1 cellular context compared by ENCODE assay signal in the genomic region with DNA sequence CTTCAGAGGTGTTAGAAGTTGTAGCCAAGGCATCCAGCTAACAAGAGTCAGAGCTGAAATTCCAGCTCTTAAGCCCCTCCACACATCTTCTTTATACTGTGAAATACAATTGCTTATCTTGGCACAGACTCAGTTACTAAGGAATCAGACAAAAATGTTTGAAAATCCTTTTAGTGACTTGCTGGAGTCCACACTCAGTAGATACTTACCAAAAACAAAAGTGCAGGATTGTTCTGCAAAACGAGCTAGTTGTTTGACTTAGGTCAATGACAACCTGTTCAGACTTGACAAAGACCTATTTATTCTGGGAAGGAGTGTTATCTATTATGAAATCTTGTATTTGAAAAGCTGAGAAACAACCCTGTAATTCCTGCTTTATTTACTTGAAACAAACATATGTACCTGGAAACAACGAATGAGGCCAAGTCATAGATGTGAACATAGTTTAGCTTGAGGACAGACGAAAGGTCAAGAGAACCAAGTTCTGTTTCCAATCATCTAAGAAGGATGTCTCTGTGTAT.
TF ChIP-seq lines count a peak whose summit lies in the region.

No MANE protein-coding gene starts in this region.

TF ChIP-seq in HepG2, 621 proteins besides CTCF, POLR2A, EP300 and RAD21 (continued from another document and continues in another):
- TF ChIP-seq PPARG (CRISPR knock-in tag; conservative IDR thresholded peaks at IDR 0.05) (0 out of 2 replicates have a peak, but pooled peaks have one; percentile 40), NBN (conservative IDR thresholded peaks at IDR 0.05) (no peak), ASH2L (IDR thresholded peaks at IDR 0.05; ENCODE audit: insufficient read length, low read depth, low read length) (peak; percentile 25), GATAD1 (CRISPR knock-in tag; IDR thresholded peaks at IDR 0.05) (no peak), MIER3 (CRISPR knock-in tag; IDR thresholded peaks at IDR 0.05; ENCODE audit: borderline replicate concordance) (0 out of 2 replicates have a peak, but pooled peaks have one; percentile 57), HMG20B (CRISPR knock-in tag; conservative IDR thresholded peaks at IDR 0.05) (peak; percentile 84), THAP11 (CRISPR knock-in tag; IDR thresholded peaks at IDR 0.05) (peak; percentile 49; the same call in 1 of the 2 replicates), MYC (CRISPR knock-in tag; IDR thresholded peaks at IDR 0.05; ENCODE audit: borderline replicate concordance) (no peak), ZNF546 (CRISPR knock-in tag; conservative IDR thresholded peaks at IDR 0.05) (no peak), ISL2 (CRISPR knock-in tag; IDR thresholded peaks at IDR 0.05) (peak; percentile 41; the same call in 1 of the 2 replicates), FOXP1 (IDR thresholded peaks at IDR 0.05) (peak; percentile 49; the same call in 1 of the 2 replicates), FOXP1 (CRISPR knock-in tag; IDR thresholded peaks at IDR 0.05) (peak; percentile 83), KLF11 (CRISPR knock-in tag; IDR thresholded peaks at IDR 0.05) (no peak), HDAC2 (CRISPR knock-in tag; IDR thresholded peaks at IDR 0.05) (peak; percentile 64), ZNF703 (CRISPR knock-in tag; IDR thresholded peaks at IDR 0.05; ENCODE audit: borderline replicate concordance) (0 out of 2 replicates have a peak, but pooled peaks have one; percentile 59), ZNF441 (CRISPR knock-in tag; IDR thresholded peaks at IDR 0.05; ENCODE audit: borderline replicate concordance) (no peak), HHEX (CRISPR knock-in tag; IDR thresholded peaks at IDR 0.05) (peak; percentile 97), NCOR1 (IDR thresholded peaks at IDR 0.05; ENCODE audit: borderline replicate concordance, low read length) (peak; percentile 53; the same call in 1 of the 2 replicates), ELF3 (CRISPR knock-in tag; IDR thresholded peaks at IDR 0.05) (0 out of 2 replicates have a peak, but pooled peaks have one; percentile 20), ZNF274 (CRISPR knock-in tag; IDR thresholded peaks at IDR 0.05) (no peak), NR2F1 (CRISPR knock-in tag; IDR thresholded peaks at IDR 0.05) (0 out of 4 replicates have a peak, but pooled peaks of 1 of the 2 experiments have one; percentile 53), ZBTB3 (CRISPR knock-in tag; IDR thresholded peaks at IDR 0.05; ENCODE audit: borderline replicate concordance, low read depth) (no peak), HMG20A (CRISPR knock-in tag; IDR thresholded peaks at IDR 0.05; ENCODE audit: borderline replicate concordance) (peak; percentile 91), TBX2 (CRISPR knock-in tag; IDR thresholded peaks at IDR 0.05; ENCODE audit: borderline replicate concordance) (peak; percentile 79), DMAP1 (CRISPR knock-in tag; IDR thresholded peaks at IDR 0.05) (no peak), KLF16 (CRISPR knock-in tag; IDR thresholded peaks at IDR 0.05) (peak in 1 of 2 experiments; percentile 58; a peak in 1 of 4 replicates), SOX5 (CRISPR knock-in tag; IDR thresholded peaks at IDR 0.05; ENCODE audit: borderline replicate concordance) (peak; percentile 82), FOXA1 (IDR thresholded peaks at IDR 0.05) (peak; percentile 61), FOXA1 (CRISPR knock-in tag; IDR thresholded peaks at IDR 0.05) (peak; percentile 83), CREM (IDR thresholded peaks at IDR 0.05) (peak; percentile 54; the same call in 1 of the 2 replicates), CREM (CRISPR knock-in tag; IDR thresholded peaks at IDR 0.05) (no peak), CEBPG (CRISPR knock-in tag; IDR thresholded peaks at IDR 0.05) (peak; percentile 40; the same call in 1 of the 2 replicates), NCOA2 (CRISPR knock-in tag; IDR thresholded peaks at IDR 0.05) (peak; percentile 71)
- TF ChIP-seq, protein P1, sequence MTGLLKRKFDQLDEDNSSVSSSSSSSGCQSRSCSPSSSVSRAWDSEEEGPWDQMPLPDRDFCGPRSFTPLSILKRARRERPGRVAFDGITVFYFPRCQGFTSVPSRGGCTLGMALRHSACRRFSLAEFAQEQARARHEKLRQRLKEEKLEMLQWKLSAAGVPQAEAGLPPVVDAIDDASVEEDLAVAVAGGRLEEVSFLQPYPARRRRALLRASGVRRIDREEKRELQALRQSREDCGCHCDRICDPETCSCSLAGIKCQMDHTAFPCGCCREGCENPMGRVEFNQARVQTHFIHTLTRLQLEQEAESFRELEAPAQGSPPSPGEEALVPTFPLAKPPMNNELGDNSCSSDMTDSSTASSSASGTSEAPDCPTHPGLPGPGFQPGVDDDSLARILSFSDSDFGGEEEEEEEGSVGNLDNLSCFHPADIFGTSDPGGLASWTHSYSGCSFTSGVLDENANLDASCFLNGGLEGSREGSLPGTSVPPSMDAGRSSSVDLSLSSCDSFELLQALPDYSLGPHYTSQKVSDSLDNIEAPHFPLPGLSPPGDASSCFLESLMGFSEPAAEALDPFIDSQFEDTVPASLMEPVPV (CRISPR knock-in tag; IDR thresholded peaks at IDR 0.05) = no peak
- TF ChIP-seq, protein P2, sequence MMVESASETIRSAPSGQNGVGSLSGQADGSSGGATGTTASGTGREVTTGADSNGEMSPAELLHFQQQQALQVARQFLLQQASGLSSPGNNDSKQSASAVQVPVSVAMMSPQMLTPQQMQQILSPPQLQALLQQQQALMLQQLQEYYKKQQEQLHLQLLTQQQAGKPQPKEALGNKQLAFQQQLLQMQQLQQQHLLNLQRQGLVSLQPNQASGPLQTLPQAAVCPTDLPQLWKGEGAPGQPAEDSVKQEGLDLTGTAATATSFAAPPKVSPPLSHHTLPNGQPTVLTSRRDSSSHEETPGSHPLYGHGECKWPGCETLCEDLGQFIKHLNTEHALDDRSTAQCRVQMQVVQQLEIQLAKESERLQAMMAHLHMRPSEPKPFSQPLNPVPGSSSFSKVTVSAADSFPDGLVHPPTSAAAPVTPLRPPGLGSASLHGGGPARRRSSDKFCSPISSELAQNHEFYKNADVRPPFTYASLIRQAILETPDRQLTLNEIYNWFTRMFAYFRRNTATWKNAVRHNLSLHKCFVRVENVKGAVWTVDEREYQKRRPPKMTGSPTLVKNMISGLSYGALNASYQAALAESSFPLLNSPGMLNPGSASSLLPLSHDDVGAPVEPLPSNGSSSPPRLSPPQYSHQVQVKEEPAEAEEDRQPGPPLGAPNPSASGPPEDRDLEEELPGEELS (CRISPR knock-in tag; IDR thresholded peaks at IDR 0.05) = peak; percentile 54; the same call in 1 of the 2 replicates
- TF ChIP-seq, protein P3, sequence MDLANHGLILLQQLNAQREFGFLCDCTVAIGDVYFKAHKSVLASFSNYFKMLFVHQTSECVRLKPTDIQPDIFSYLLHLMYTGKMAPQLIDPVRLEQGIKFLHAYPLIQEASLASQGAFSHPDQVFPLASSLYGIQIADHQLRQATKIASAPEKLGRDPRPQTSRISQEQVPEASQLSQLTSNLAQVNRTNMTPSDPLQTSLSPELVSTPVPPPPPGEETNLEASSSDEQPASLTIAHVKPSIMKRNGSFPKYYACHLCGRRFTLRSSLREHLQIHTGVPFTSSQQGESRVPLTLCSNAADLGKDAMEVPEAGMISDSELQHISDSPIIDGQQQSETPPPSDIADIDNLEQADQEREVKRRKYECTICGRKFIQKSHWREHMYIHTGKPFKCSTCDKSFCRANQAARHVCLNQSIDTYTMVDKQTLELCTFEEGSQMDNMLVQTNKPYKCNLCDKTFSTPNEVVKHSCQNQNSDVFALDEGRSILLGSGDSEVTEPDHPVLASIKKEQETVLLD (CRISPR knock-in tag; IDR thresholded peaks at IDR 0.05; ENCODE audit: low read depth) = no peak
- TF ChIP-seq, protein P4, sequence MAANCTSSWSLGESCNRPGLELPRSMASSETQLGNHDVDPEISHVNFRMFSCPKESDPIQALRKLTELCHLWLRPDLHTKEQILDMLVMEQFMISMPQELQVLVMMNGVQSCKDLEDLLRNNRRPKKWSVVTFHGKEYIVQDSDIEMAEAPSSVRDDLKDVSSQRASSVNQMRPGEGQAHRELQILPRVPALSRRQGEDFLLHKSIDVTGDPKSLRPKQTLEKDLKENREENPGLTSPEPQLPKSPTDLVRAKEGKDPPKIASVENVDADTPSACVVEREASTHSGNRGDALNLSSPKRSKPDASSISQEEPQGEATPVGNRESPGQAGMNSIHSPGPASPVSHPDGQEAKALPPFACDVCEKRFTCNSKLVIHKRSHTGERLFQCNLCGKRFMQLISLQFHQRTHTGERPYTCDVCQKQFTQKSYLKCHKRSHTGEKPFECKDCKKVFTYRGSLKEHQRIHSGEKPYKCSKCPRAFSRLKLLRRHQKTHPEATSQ (CRISPR knock-in tag; IDR thresholded peaks at IDR 0.05; ENCODE audit: borderline replicate concordance) = no peak
- TF ChIP-seq, protein P5, sequence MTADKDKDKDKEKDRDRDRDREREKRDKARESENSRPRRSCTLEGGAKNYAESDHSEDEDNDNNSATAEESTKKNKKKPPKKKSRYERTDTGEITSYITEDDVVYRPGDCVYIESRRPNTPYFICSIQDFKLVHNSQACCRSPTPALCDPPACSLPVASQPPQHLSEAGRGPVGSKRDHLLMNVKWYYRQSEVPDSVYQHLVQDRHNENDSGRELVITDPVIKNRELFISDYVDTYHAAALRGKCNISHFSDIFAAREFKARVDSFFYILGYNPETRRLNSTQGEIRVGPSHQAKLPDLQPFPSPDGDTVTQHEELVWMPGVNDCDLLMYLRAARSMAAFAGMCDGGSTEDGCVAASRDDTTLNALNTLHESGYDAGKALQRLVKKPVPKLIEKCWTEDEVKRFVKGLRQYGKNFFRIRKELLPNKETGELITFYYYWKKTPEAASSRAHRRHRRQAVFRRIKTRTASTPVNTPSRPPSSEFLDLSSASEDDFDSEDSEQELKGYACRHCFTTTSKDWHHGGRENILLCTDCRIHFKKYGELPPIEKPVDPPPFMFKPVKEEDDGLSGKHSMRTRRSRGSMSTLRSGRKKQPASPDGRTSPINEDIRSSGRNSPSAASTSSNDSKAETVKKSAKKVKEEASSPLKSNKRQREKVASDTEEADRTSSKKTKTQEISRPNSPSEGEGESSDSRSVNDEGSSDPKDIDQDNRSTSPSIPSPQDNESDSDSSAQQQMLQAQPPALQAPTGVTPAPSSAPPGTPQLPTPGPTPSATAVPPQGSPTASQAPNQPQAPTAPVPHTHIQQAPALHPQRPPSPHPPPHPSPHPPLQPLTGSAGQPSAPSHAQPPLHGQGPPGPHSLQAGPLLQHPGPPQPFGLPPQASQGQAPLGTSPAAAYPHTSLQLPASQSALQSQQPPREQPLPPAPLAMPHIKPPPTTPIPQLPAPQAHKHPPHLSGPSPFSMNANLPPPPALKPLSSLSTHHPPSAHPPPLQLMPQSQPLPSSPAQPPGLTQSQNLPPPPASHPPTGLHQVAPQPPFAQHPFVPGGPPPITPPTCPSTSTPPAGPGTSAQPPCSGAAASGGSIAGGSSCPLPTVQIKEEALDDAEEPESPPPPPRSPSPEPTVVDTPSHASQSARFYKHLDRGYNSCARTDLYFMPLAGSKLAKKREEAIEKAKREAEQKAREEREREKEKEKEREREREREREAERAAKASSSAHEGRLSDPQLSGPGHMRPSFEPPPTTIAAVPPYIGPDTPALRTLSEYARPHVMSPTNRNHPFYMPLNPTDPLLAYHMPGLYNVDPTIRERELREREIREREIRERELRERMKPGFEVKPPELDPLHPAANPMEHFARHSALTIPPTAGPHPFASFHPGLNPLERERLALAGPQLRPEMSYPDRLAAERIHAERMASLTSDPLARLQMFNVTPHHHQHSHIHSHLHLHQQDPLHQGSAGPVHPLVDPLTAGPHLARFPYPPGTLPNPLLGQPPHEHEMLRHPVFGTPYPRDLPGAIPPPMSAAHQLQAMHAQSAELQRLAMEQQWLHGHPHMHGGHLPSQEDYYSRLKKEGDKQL (CRISPR knock-in tag; IDR thresholded peaks at IDR 0.05; ENCODE audit: low read depth) = peak; percentile 97
- TF ChIP-seq, protein P6, sequence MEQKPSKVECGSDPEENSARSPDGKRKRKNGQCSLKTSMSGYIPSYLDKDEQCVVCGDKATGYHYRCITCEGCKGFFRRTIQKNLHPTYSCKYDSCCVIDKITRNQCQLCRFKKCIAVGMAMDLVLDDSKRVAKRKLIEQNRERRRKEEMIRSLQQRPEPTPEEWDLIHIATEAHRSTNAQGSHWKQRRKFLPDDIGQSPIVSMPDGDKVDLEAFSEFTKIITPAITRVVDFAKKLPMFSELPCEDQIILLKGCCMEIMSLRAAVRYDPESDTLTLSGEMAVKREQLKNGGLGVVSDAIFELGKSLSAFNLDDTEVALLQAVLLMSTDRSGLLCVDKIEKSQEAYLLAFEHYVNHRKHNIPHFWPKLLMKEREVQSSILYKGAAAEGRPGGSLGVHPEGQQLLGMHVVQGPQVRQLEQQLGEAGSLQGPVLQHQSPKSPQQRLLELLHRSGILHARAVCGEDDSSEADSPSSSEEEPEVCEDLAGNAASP (CRISPR knock-in tag; IDR thresholded peaks at IDR 0.05; ENCODE audit: borderline replicate concordance) = peak; percentile 79; the same call in 1 of the 2 replicates
- TF ChIP-seq, protein P7, sequence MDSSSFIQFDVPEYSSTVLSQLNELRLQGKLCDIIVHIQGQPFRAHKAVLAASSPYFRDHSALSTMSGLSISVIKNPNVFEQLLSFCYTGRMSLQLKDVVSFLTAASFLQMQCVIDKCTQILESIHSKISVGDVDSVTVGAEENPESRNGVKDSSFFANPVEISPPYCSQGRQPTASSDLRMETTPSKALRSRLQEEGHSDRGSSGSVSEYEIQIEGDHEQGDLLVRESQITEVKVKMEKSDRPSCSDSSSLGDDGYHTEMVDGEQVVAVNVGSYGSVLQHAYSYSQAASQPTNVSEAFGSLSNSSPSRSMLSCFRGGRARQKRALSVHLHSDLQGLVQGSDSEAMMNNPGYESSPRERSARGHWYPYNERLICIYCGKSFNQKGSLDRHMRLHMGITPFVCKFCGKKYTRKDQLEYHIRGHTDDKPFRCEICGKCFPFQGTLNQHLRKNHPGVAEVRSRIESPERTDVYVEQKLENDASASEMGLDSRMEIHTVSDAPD (CRISPR knock-in tag; IDR thresholded peaks at IDR 0.05) = no peak
- TF ChIP-seq, protein P8, sequence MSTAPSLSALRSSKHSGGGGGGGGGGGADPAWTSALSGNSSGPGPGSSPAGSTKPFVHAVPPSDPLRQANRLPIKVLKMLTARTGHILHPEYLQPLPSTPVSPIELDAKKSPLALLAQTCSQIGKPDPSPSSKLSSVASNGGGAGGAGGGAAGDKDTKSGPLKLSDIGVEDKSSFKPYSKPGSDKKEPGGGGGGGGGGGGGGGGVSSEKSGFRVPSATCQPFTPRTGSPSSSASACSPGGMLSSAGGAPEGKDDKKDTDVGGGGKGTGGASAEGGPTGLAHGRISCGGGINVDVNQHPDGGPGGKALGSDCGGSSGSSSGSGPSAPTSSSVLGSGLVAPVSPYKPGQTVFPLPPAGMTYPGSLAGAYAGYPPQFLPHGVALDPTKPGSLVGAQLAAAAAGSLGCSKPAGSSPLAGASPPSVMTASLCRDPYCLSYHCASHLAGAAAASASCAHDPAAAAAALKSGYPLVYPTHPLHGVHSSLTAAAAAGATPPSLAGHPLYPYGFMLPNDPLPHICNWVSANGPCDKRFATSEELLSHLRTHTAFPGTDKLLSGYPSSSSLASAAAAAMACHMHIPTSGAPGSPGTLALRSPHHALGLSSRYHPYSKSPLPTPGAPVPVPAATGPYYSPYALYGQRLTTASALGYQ (CRISPR knock-in tag; IDR thresholded peaks at IDR 0.05) = peak; percentile 82; the same call in 1 of the 2 replicates
- TF ChIP-seq, protein P9, sequence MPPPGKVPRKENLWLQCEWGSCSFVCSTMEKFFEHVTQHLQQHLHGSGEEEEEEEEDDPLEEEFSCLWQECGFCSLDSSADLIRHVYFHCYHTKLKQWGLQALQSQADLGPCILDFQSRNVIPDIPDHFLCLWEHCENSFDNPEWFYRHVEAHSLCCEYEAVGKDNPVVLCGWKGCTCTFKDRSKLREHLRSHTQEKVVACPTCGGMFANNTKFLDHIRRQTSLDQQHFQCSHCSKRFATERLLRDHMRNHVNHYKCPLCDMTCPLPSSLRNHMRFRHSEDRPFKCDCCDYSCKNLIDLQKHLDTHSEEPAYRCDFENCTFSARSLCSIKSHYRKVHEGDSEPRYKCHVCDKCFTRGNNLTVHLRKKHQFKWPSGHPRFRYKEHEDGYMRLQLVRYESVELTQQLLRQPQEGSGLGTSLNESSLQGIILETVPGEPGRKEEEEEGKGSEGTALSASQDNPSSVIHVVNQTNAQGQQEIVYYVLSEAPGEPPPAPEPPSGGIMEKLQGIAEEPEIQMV (CRISPR knock-in tag; IDR thresholded peaks at IDR 0.05; ENCODE audit: low read depth) = no peak
